In genomic region chr22:19719055-19719482, GRCh38 we compare ENCODE assay signal across 1 cellular context.
A peak's percentile ranks its signal among the peaks of the same experiment; 100 is the strongest.
TF ChIP-seq lines count a peak whose summit lies in the region.

No MANE protein-coding gene starts in this region.

TF ChIP-seq in K562, 482 proteins besides CTCF, POLR2A, EP300 and RAD21 (continued from another document and continues in another):
- TF ChIP-seq ZNF449 (CRISPR knock-in tag; IDR thresholded peaks at IDR 0.05) = no peak
- no peak for TF ChIP-seq SMAD2 (IDR thresholded peaks at IDR 0.05; ENCODE audit: low read depth, low read length)
- no peak for TF ChIP-seq HCFC1 (IDR thresholded peaks at IDR 0.05; ENCODE audit: low read depth, low read length)
- TF ChIP-seq IRF9 (tag; IDR thresholded peaks at IDR 0.05) = no peak
- TF ChIP-seq KDM5B (IDR thresholded peaks at IDR 0.05; ENCODE audit: insufficient replicate concordance, low read depth, low read length) = peak; percentile 5
- TF ChIP-seq ZNF23 (CRISPR knock-in tag; IDR thresholded peaks at IDR 0.05) = no peak
- peak; percentile 96 for TF ChIP-seq MEF2D (tag; conservative IDR thresholded peaks at IDR 0.05; ENCODE audit: low read depth)
- TF ChIP-seq PBX2 (CRISPR knock-in tag; IDR thresholded peaks at IDR 0.05; ENCODE audit: low read depth) = no peak
- TF ChIP-seq PBX2 (tag; conservative IDR thresholded peaks at IDR 0.05; ENCODE audit: low read depth) = no peak
- TF ChIP-seq CBFA2T2 (conservative IDR thresholded peaks at IDR 0.05) = 0 out of 2 replicates have a peak, but pooled peaks have one; percentile 1
- no peak for TF ChIP-seq NR1H2 (CRISPR knock-in tag; IDR thresholded peaks at IDR 0.05)
- no peak for TF ChIP-seq TFAP4 (CRISPR knock-in tag; IDR thresholded peaks at IDR 0.05; ENCODE audit: borderline replicate concordance)
- TF ChIP-seq HNRNPUL1 (IDR thresholded peaks at IDR 0.05; ENCODE audit: low read length) = no peak
- no peak for TF ChIP-seq THAP7 (CRISPR knock-in tag; IDR thresholded peaks at IDR 0.05)
- TF ChIP-seq CHAMP1 (IDR thresholded peaks at IDR 0.05) = no peak
- no peak for TF ChIP-seq ELK1 (CRISPR knock-in tag; IDR thresholded peaks at IDR 0.05)
- TF ChIP-seq ZBTB12 (CRISPR knock-in tag; IDR thresholded peaks at IDR 0.05) = no peak
- TF ChIP-seq SMAD1 (IDR thresholded peaks at IDR 0.05; ENCODE audit: low read depth, low read length, partially characterized antibody) = peak; percentile 21
- TF ChIP-seq ATF1 (CRISPR knock-in tag; IDR thresholded peaks at IDR 0.05) = no peak
- 0 out of 2 replicates have a peak, but pooled peaks have one; percentile 19 for TF ChIP-seq ATF1 (tag; IDR thresholded peaks at IDR 0.05)
- TF ChIP-seq ZFP91 (CRISPR knock-in tag; IDR thresholded peaks at IDR 0.05) = no peak
- no peak for TF ChIP-seq GTF2A2 (tag; IDR thresholded peaks at IDR 0.05)
- TF ChIP-seq SRSF3 (IDR thresholded peaks at IDR 0.05; ENCODE audit: insufficient read depth, low read length) = no peak
- TF ChIP-seq ZKSCAN1 (IDR thresholded peaks at IDR 0.05; ENCODE audit: low read depth, low read length) = no peak
- no peak for TF ChIP-seq ZNF512 (tag; IDR thresholded peaks at IDR 0.05)
- TF ChIP-seq THAP12 (CRISPR knock-in tag; IDR thresholded peaks at IDR 0.05) = peak; percentile 38; the same call in 1 of the 2 replicates
- TF ChIP-seq SPI1 (IDR thresholded peaks at IDR 0.05; ENCODE audit: borderline replicate concordance, low read depth, low read length) = no peak
- no peak for TF ChIP-seq PATZ1 (CRISPR knock-in tag; IDR thresholded peaks at IDR 0.05; ENCODE audit: borderline replicate concordance)
